ENCODE assay signal across 9 cellular contexts in genomic region chr11:72834905-72835304, GRCh38. TPM values are rescaled to one million over a fixed set of nuclear protein-coding genes. Genes with fewer than 3 reads are reported as not detected.
DNase-seq lines count a peak whose midpoint lies in the region; ATAC-seq and TF ChIP-seq lines count a peak whose summit lies in the region.
"Had no signal": no experiment of that assay in that cellular context is flagged by ENCODE, and none has a peak within 500 bp of the region (broad histone marks: within the 10 kb centered on the region; RNA-seq: fewer than 3 reads in every experiment).

No MANE protein-coding gene starts in this region.

- WGBS in transverse colon (ENCODE audit: low coverage in 1 of 2), 2 donors: 80% methylated on average over 5 of the region's 5 CpGs; no CpG with 5 or more reads in 1 of the 2 donors

- no peak for ATAC-seq in central memory CD8-positive, alpha-beta T cell (replicated peaks; ENCODE audit: extremely low read depth, poor library complexity, severe bottlenecking)
- ATAC-seq in naive B cell (ENCODE audit: low read depth in 2 of 2) (no peak), HG02981 (IDR thresholded peaks at IDR 0.05; ENCODE audit: unreplicated experiment) (no peak), HG03025 (IDR thresholded peaks at IDR 0.05; ENCODE audit: low FRiP score, unreplicated experiment) (no peak)

- no peaks in the 10 kb centered on the region for H3K27me3 ChIP-seq in transverse colon

- peaks cover 16% of the 10 kb centered on the region for H3K4me1 Mint-ChIP-seq in activated T-cell treated with anti-CD3 and anti-CD28 coated beads, Interleukin-2, amount 50 U/mL, for 24 hours (ENCODE audit: low read depth)
- peaks cover 13% of the 10 kb centered on the region for H3K4me1 Mint-ChIP-seq in central memory CD8-positive, alpha-beta T cell
- H3K4me1 Mint-ChIP-seq in naive B cell: peaks cover 21 to 28% (median 25%) of the 10 kb centered on the region in 3 donors

- peak overlapping the region; percentile 36 to 64 (median 48) for H3K27ac ChIP-seq in transverse colon

- no peaks in the 10 kb centered on the region for H3K9me3 ChIP-seq in transverse colon

- no peak overlapping the region for H3K4me3 ChIP-seq in transverse colon

- TF ChIP-seq POLR2A in transverse colon (IDR thresholded peaks at IDR 0.05): no peak

- peaks cover 53% of the 10 kb centered on the region for H3K36me3 Mint-ChIP-seq in activated T-cell treated with anti-CD3 and anti-CD28 coated beads, Interleukin-2, amount 50 U/mL, for 24 hours (ENCODE audit: low read depth)
- H3K36me3 Mint-ChIP-seq in central memory CD8-positive, alpha-beta T cell (ENCODE audit: insufficient read depth): peaks cover 26% of the 10 kb centered on the region
- H3K36me3 Mint-ChIP-seq in naive B cell: peaks cover 13 to 14% of the 10 kb centered on the region in 2 donors

- H3K4me1 ChIP-seq in transverse colon: peaks cover 0 to 11% (median 5%) of the 10 kb centered on the region in 4 donors

- no peaks in the 10 kb centered on the region for H3K27me3 Mint-ChIP-seq in activated T-cell treated with anti-CD3 and anti-CD28 coated beads, Interleukin-2, amount 50 U/mL, for 24 hours
- H3K27me3 Mint-ChIP-seq in central memory CD8-positive, alpha-beta T cell: no peaks in the 10 kb centered on the region
- H3K27me3 Mint-ChIP-seq in naive B cell: no peaks in the 10 kb centered on the region
- H3K27me3 Mint-ChIP-seq: progenitor cell of endocrine pancreas had no signal

- in situ Hi-C loops in transverse colon (cut with MboI; ENCODE audit: low pct_ligation_motif_present in 1 of 4, low pct_unique_long_range_greater_than_20kb in 1 of 4, low sequenced_read_pairs in 3 of 4): loop anchor here (5.0 to 10.0 kb wide), 3 partner anchors 337 to 410 kb away; no protein-coding TSS in a partner anchor

- H3K36me3 ChIP-seq in transverse colon: peaks cover 0 to 4% (median 0%) of the 10 kb centered on the region in 4 donors

- DNase-seq in activated T-cell treated with anti-CD3 and anti-CD28 coated beads, Interleukin-2, amount 50 U/mL, for 24 hours: no peak
- no peak for DNase-seq in activated T-cell treated with anti-CD3 and anti-CD28 coated beads, Interleukin-2, amount 50 U/mL, for 1 hour
- DNase-seq in central memory CD8-positive, alpha-beta T cell (ENCODE audit: low spot score in 2 of 2): no peak
- DNase-seq in naive B cell: no peak
- no peak for DNase-seq in transverse colon
- DNase-seq in T-helper 9 cell: no peak

- H3K4me3 Mint-ChIP-seq in activated T-cell treated with anti-CD3 and anti-CD28 coated beads, Interleukin-2, amount 50 U/mL, for 24 hours: no peak overlapping the region
- H3K4me3 Mint-ChIP-seq in central memory CD8-positive, alpha-beta T cell: no peak overlapping the region
- H3K4me3 Mint-ChIP-seq in naive B cell: peak overlapping the region in 1 of 8 donors; percentile 12

- no peaks in the 10 kb centered on the region for H3K9me3 Mint-ChIP-seq in activated T-cell treated with anti-CD3 and anti-CD28 coated beads, Interleukin-2, amount 50 U/mL, for 24 hours
- H3K9me3 Mint-ChIP-seq in central memory CD8-positive, alpha-beta T cell: no peaks in the 10 kb centered on the region
- no peaks in the 10 kb centered on the region for H3K9me3 Mint-ChIP-seq in naive B cell

- no peak for TF ChIP-seq EP300 in transverse colon (IDR thresholded peaks at IDR 0.05; ENCODE audit: low read depth)

- peak overlapping the region; percentile 53 for H3K27ac Mint-ChIP-seq in activated T-cell treated with anti-CD3 and anti-CD28 coated beads, Interleukin-2, amount 50 U/mL, for 24 hours
- peak overlapping the region; percentile 66 for H3K27ac Mint-ChIP-seq in central memory CD8-positive, alpha-beta T cell (ENCODE audit: low read depth)
- peak overlapping the region in 4 of 6 donors; percentile 24 to 87 (median 74) for H3K27ac Mint-ChIP-seq in naive B cell
- H3K27ac Mint-ChIP-seq: progenitor cell of endocrine pancreas had no signal

- TF ChIP-seq CTCF in transverse colon (IDR thresholded peaks at IDR 0.05): no peak

- intact Hi-C loops in transverse colon (cut with DNase I; ENCODE audit: low total_unique reads): no loop called here

RNA-seq across cellular contexts. Expression of gene ATG16L2, which starts 20.7 kb away (rescaled TPM):
- 10 to 100 TPM; 19.1 to 35.5 (median 21.3) TPM for polyA plus RNA-seq in naive B cell (ENCODE audit: low read depth in 6 of 6)
- 100 to 1,000 TPM in 2 of 4 donors, 10 to 100 TPM in 2; 50.2 to 206 (median 85.3) TPM for total RNA-seq in transverse colon

RNA-seq across cellular contexts. Expression of gene STARD10, which starts 41.1 kb away (rescaled TPM):
- polyA plus RNA-seq in naive B cell (ENCODE audit: low read depth in 6 of 6): 10 to 100 TPM; 24.3 to 39.2 (median 30.7) TPM
- total RNA-seq in transverse colon: 100 to 1,000 TPM in 3 of 4 donors, 10 to 100 TPM in 1; 82.7 to 714 (median 225) TPM
